35 cellular contexts compared by ENCODE assay signal in the genomic region with DNA sequence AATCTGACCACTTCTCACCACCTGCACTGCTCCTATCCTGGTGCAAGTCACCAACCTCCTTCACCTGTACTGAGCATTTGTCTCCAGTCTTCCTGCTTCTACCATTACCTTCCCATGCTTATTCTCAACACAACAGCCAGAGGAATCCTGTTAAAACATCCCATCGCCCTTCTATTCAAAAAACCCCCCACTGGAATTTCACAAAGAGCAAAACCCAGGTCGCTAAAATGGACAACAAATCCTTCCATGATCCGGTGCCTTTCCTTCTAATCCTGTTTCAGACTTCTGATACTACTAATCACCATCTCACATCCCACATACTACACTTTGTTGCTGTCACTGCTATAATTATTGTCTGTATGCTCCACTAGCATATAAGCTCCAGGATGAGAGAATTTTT.
"Had no signal": no experiment of that assay in that cellular context is flagged by ENCODE, and none has a peak within 500 bp of the region (broad histone marks: within the 10 kb centered on the region; RNA-seq: fewer than 3 reads in every experiment).

No MANE protein-coding gene starts in this region.

- H3K4me2 ChIP-seq: KMS-11 had no signal

- H3K9me3 ChIP-seq: MG63 had no signal

- H3K27ac ChIP-seq: KMS-11 had no signal

- DNase-seq: Karpas-422, Kasumi-1, MG63, MM.1S, MV-4-11, NCI-H1048, NCI-H1092, NCI-H1092 treated with DMSO at 0.1 percent for 48 hours, NCI-H1105, NCI-H1105 treated with DMSO at 0.1 percent for 48 hours, NCI-H1417, NCI-H1417 treated with DMSO at 0.1 percent for 48 hours, NCI-H1436, NCI-H1436 treated with DMSO at 0.1 percent for 48 hours, NCI-H146, NCI-H1694, NCI-H1694 treated with DMSO at 0.1 percent for 48 hours, NCI-H187, NCI-H187 treated with DMSO at 0.1 percent for 48 hours, NCI-H1930, NCI-H2029, NCI-H2029 treated with DMSO at 0.1 percent for 48 hours, NCI-H2081, NCI-H2081 treated with DMSO at 0.1 percent for 48 hours, NCI-H2107, NCI-H2171, NCI-H2171 treated with DMSO at 0.1 percent for 48 hours, NCI-H2227 treated with DMSO at 0.1 percent for 48 hours, NCI-H226, NCI-H345, NCI-H446, NCI-H446 treated with DMSO at 0.1 percent for 48 hours, NCI-H510A, NCI-H510A treated with DMSO at 0.1 percent for 48 hours had no signal

- H3K36me3 ChIP-seq: MG63 had no signal

- H3K4me3 ChIP-seq: MG63 had no signal

- H3K27me3 ChIP-seq: MG63 had no signal

- H3K9ac ChIP-seq: KMS-11 had no signal
